Comparison of ENCODE assay signal across 8 cellular contexts in the genomic region with DNA sequence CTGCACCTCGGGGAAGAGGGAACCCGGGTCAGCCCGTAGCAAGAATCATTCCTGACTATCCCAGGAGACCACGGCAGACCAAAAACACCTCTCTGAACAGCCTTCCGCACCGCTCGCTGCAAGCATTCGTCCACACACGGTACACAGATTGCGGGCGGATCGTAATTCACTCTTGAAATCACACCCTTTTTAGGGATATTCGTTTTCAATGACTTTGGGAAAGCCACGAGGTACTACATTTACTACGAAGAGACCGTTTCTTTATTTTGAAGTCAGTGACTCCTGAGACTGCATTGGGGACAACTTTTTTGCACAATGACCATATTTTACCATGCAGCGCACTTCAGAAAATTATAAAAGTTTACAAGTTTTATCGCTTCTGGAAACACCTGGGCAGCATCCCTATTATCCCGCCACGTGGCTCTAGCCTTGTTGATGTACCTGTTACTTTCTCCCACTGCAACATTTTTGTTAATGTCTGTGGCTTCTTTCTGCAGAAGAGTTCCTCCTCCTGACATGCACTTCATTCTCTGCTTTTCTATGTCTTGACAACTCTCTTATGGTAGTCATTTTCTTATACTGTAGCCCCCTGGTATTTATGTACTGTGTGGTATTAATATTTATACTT.
DNase-seq lines count a peak whose midpoint lies in the region; ATAC-seq and TF ChIP-seq lines count a peak whose summit lies in the region.

No MANE protein-coding gene starts in this region.

- H3K27me3 ChIP-seq in mucosa of rectum (ENCODE audit: control insufficient read depth in 2 of 2, insufficient read depth in 2 of 2, low read length in 2 of 2), result no peaks in the 10 kb centered on the region

- H3K36me3 ChIP-seq in mucosa of rectum (ENCODE audit: control insufficient read depth in 2 of 2, insufficient read depth in 2 of 2, low read length in 2 of 2), result no peaks in the 10 kb centered on the region

- ATAC-seq in GM18909 (IDR thresholded peaks at IDR 0.05; ENCODE audit: poor library complexity, unreplicated experiment), result no peak

- peak; percentile 38 for DNase-seq in NCI-H748 treated with DMSO at 0.1 percent for 48 hours (lab: John Stamatoyannopoulos, UW)
- DNase-seq in NCI-H748 (lab: John Stamatoyannopoulos, UW; ENCODE audit: unreplicated experiment), result no peak
- DNase-seq in NCI-H1694 treated with DMSO at 0.1 percent for 48 hours (lab: John Stamatoyannopoulos, UW), result peak; percentile 100
- DNase-seq in choroid plexus epithelial cell (ENCODE audit: low read depth), result peak; percentile 40
- DNase-seq in NCI-H446 (lab: John Stamatoyannopoulos, UW), result no peak
- no peak for DNase-seq in OCI-M1 (lab: John Stamatoyannopoulos, UW)

- H3K4me3 ChIP-seq in choroid plexus epithelial cell (ENCODE audit: low read depth, low read length), result peak overlapping the region; percentile 74
- peak overlapping the region; percentile 69 to 80 for H3K4me3 ChIP-seq in mucosa of rectum (ENCODE audit: low read length in 2 of 2)

- H3K4me1 ChIP-seq in mucosa of rectum (ENCODE audit: control insufficient read depth in 2 of 2, insufficient read depth in 2 of 2, low read length in 2 of 2), result peaks cover 2 to 7% of the 10 kb centered on the region in 2 donors

- TF ChIP-seq CTCF in choroid plexus epithelial cell (conservative IDR thresholded peaks at IDR 0.05; ENCODE audit: low read depth, low read length), result no peak

- H3K9me3 ChIP-seq in mucosa of rectum (ENCODE audit: control insufficient read depth in 2 of 2, low read length in 2 of 2), result no peaks in the 10 kb centered on the region

- H3K27ac ChIP-seq in mucosa of rectum (ENCODE audit: low read depth in 2 of 2, low read length in 2 of 2), result peak overlapping the region; percentile 82 to 84

- peak overlapping the region; percentile 49 to 66 for H3K9ac ChIP-seq in mucosa of rectum (ENCODE audit: low read depth in 1 of 2, low read length in 2 of 2)

Comparison
In these comparisons a context has a peak if more than half of its experiments do, and no peak if none do; other contexts are left out.
1. DNase-seq: peak in NCI-H748 treated with DMSO at 0.1 percent for 48 hours (single experiment), NCI-H1694 treated with DMSO at 0.1 percent for 48 hours (single experiment) and choroid plexus epithelial cell (single experiment); none in NCI-H748 (single experiment), NCI-H446 (0 of 2) and OCI-M1 (single experiment).